12 cellular contexts compared by ENCODE assay signal in the genomic region with DNA sequence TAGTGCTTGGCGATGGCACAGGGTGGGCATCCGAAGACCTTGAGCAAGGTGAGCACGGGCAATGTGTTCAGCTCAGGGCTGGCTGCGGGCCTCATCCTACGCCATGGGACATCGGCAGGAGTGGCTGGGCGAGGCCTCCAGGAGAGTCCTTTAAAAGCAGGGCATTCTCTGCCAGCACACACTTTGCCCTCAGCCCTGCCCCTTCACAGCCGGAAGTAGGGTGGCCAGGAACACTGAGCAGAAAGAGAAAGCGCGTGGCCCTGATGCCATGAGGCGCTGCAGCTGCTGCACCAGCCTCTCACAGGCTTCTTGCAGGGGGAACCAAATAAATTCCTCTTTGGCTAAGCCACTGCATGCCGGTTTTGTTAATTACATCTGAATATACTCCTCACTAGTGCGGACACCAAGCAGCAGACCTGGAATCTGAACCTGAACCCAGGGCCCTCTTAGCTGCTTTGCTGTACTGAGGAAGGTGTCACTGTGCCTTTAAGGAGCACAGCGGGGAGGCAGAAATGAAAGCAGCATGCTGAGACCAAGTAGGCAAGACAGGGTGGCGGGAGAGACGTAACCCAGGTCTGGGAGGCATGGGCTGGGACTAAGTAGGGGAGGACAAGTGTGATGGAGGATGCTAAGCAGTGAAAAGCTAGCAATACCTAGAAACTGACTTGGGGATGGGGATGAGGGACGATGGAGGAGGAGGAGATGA.
A peak's percentile ranks its signal among the peaks of the same experiment; 100 is the strongest.
DNase-seq lines count a peak whose midpoint lies in the region; ATAC-seq and TF ChIP-seq lines count a peak whose summit lies in the region.
"Had no signal": no experiment of that assay in that cellular context is flagged by ENCODE, and none has a peak within 500 bp of the region (broad histone marks: within the 10 kb centered on the region; RNA-seq: fewer than 3 reads in every experiment).

No MANE protein-coding gene starts in this region.

- TF ChIP-seq POLR2A in adrenal gland (IDR thresholded peaks at IDR 0.05), result no peak

- CTCF ChIA-PET in RWPE1 (lab: Yijun Ruan, JAX), result no interaction called here

- H3K36me3 ChIP-seq in duodenal mucosa (ENCODE audit: control insufficient read depth in 1 of 2, insufficient read depth in 2 of 2, low read length in 2 of 2) (no peaks in the 10 kb centered on the region), muscle layer of colon (ENCODE audit: insufficient read depth, low read length) (no peaks in the 10 kb centered on the region), adrenal gland (replicated peaks in 1 of 2) (no peaks in the 10 kb centered on the region)

- peak; percentile 77 for DNase-seq in DMS79 (lab: John Stamatoyannopoulos, UW)
- peak; percentile 86 for DNase-seq in NCI-H2107 treated with DMSO at 0.1 percent for 48 hours (lab: John Stamatoyannopoulos, UW; ENCODE audit: unreplicated experiment)
- DNase-seq in NCI-H82 treated with DMSO at 0.1 percent for 48 hours (lab: John Stamatoyannopoulos, UW; ENCODE audit: unreplicated experiment), result no peak
- no peak for DNase-seq in RWPE1 (ENCODE audit: low spot score)
- no peak for DNase-seq in adrenal gland
- DNase-seq: activated naive CD4-positive, alpha-beta T cell treated with anti-CD3 and anti-CD28 coated beads for 36 hours; GF-D8; PC-3; T-helper 17 cell had no signal

- no peak for ATAC-seq in HG03039 (IDR thresholded peaks at IDR 0.05; ENCODE audit: unreplicated experiment)
- ATAC-seq: PC-3, T-helper 17 cell had no signal

- H3K27me3 ChIP-seq in duodenal mucosa (ENCODE audit: control insufficient read depth in 1 of 2, insufficient read depth in 2 of 2, low read length in 2 of 2) (no peaks in the 10 kb centered on the region), muscle layer of colon (ENCODE audit: control insufficient read depth in 1 of 2, insufficient read depth in 2 of 2, low read length in 2 of 2) (no peaks in the 10 kb centered on the region), adrenal gland (no peaks in the 10 kb centered on the region)

- H3K27ac ChIP-seq in duodenal mucosa (ENCODE audit: low read depth, low read length) (no peak overlapping the region), muscle layer of colon (ENCODE audit: low read depth, low read length) (peak overlapping the region; percentile 45), RWPE1 (no peak overlapping the region), adrenal gland (no peak overlapping the region)

- H3K9ac ChIP-seq in duodenal mucosa (ENCODE audit: low read depth in 1 of 2, low read length in 2 of 2) (peak overlapping the region; percentile 27 to 61), muscle layer of colon (ENCODE audit: low read length) (no peak overlapping the region)

- H3K9me3 ChIP-seq in duodenal mucosa (ENCODE audit: control insufficient read depth in 1 of 2, low read length in 2 of 2) (no peaks in the 10 kb centered on the region), muscle layer of colon (ENCODE audit: low read length) (no peaks in the 10 kb centered on the region), adrenal gland (replicated peaks in 1 of 3) (no peaks in the 10 kb centered on the region)

- POLR2A ChIA-PET in RWPE1 (lab: Yijun Ruan, JAX; ENCODE audit: low non-redundant PET), result no interaction called here

- intact Hi-C loops in adrenal gland (cut with DNase I), result no loop called here

- TF ChIP-seq CTCF in RWPE1 (conservative IDR thresholded peaks at IDR 0.05; ENCODE audit: low read depth), result no peak
- TF ChIP-seq CTCF in adrenal gland (IDR thresholded peaks at IDR 0.05), result no peak

- WGBS in adrenal gland, 4 donors, result 87 to 93% (median 88%) methylated on average over 13 to 17 of the region's 17 CpGs

- H3K4me3 ChIP-seq in duodenal mucosa (ENCODE audit: low read depth in 1 of 2, low read length in 2 of 2) (peak overlapping the region; percentile 40 to 76), muscle layer of colon (ENCODE audit: low read depth in 1 of 2, low read length in 2 of 2) (peak overlapping the region in 1 of 2 donors; percentile 12), adrenal gland (no peak overlapping the region)

- H3K4me1 ChIP-seq in duodenal mucosa (ENCODE audit: control insufficient read depth in 1 of 2, insufficient read depth in 2 of 2, low read length in 2 of 2), result peaks cover 10 to 16% of the 10 kb centered on the region in 2 donors
- H3K4me1 ChIP-seq in muscle layer of colon (ENCODE audit: insufficient read depth, low read length), result peaks cover 51% of the 10 kb centered on the region
- no peaks in the 10 kb centered on the region for H3K4me1 ChIP-seq in adrenal gland (replicated peaks in 1 of 2)

Comparison
In these comparisons a context has a peak if more than half of its experiments do, and no peak if none do; other contexts are left out.
1. DNase-seq: peak in DMS79 (single experiment) and NCI-H2107 treated with DMSO at 0.1 percent for 48 hours (single experiment); none in NCI-H82 treated with DMSO at 0.1 percent for 48 hours (single experiment), RWPE1 (single experiment) and adrenal gland (0 of 7).
2. H3K4me3 ChIP-seq: peak in duodenal mucosa (2 of 2); none in adrenal gland (0 of 4).